Comparison of ENCODE assay signal across 8 cellular contexts in the genomic region with DNA sequence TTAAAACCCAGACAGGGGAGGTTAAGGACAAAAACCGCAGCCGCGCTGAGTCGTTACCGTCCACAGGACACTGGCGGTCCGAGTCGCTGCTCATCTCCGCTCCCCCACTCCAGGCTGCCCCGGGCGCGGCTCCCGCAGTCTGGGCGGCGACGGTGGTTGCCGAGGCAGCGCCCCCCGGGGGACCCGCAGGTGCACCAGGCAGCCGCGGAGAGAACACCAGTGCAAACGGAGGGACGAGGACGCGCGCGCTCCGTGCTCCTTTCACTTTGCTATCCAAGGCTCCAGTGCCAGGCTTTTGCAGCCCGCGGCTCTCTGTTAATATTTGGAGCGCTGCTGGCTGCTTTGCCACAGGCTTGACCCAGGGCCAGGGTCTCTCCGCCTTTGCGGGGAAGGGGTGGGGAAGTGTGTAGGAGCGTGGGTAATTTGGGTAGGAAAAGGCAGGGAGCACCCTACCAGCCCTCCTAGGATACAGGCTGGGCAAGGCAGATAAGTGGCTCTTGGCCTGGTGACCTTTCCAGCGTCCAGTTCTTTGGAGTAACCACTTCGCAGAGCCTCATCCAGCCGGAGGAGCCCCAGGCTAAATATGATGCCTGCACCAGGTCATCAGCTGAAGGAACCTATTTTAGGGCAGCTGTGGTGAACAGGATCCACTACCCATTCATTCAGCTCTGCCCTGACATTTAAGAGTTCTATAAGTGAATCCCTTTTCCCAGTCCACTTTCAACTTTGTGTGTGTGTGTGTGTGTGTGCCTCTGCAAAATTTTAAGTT. TPM values are rescaled to one million over a fixed set of nuclear protein-coding genes. Genes with fewer than 3 reads are reported as not detected.
DNase-seq lines count a peak whose midpoint lies in the region; ATAC-seq and TF ChIP-seq lines count a peak whose summit lies in the region.

A gene with protein sequence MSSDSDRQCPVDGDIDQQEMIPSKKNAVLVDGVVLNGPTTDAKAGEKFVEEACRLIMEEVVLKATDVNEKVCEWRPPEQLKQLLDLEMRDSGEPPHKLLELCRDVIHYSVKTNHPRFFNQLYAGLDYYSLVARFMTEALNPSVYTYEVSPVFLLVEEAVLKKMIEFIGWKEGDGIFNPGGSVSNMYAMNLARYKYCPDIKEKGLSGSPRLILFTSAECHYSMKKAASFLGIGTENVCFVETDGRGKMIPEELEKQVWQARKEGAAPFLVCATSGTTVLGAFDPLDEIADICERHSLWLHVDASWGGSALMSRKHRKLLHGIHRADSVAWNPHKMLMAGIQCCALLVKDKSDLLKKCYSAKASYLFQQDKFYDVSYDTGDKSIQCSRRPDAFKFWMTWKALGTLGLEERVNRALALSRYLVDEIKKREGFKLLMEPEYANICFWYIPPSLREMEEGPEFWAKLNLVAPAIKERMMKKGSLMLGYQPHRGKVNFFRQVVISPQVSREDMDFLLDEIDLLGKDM (minus strand): TSS at position 141 of the 769 bp plus-strand sequence. CDS start 47 bp downstream, at position 94.

- peaks cover 15 to 17% (median 15%) of the 10 kb centered on the region in 4 donors for H3K4me1 Mint-ChIP-seq in CD4-positive, alpha-beta memory T cell
- peaks cover 16% of the 10 kb centered on the region for H3K4me1 Mint-ChIP-seq in activated naive CD4-positive, alpha-beta T cell treated with anti-CD3 and anti-CD28 coated beads for 36 hours (ENCODE audit: low read depth)

- H3K9me3 Mint-ChIP-seq in CD4-positive, alpha-beta memory T cell: peaks cover 0 to 4% (median 0%) of the 10 kb centered on the region in 8 donors
- H3K9me3 Mint-ChIP-seq in activated naive CD4-positive, alpha-beta T cell treated with anti-CD3 and anti-CD28 coated beads for 36 hours: no peaks in the 10 kb centered on the region

- H3K27ac Mint-ChIP-seq in CD4-positive, alpha-beta memory T cell: no peak within 1 kb of the TSS
- H3K27ac Mint-ChIP-seq in activated naive CD4-positive, alpha-beta T cell treated with anti-CD3 and anti-CD28 coated beads for 36 hours: no peak within 1 kb of the TSS

- intact Hi-C loops in CD4-positive, alpha-beta memory T cell (cut with micrococcal nuclease): no loop called here
- intact Hi-C loops in activated naive CD4-positive, alpha-beta T cell treated with anti-CD3 and anti-CD28 coated beads for 36 hours (cut with micrococcal nuclease): loop anchor here (5.0 kb wide), 1 partner anchor 127 kb away; no protein-coding TSS in a partner anchor
- intact Hi-C loops in left cardiac atrium (cut with DNase I): no loop called here
- intact Hi-C loops in psoas muscle (cut with DNase I): loop anchor here in 1 of 2 donors (5.0 kb wide), 1 partner anchor 122 kb away; no protein-coding TSS in a partner anchor

- POLR2A ChIA-PET in CD4-positive, alpha-beta memory T cell (lab: Charles Lee; ENCODE audit: partially characterized antibody): no interaction called here

- H3K9me3 ChIP-seq in CD4-positive, alpha-beta memory T cell (ENCODE audit: control insufficient read depth in 1 of 2, low read length in 2 of 2): no peaks in the 10 kb centered on the region
- no peaks in the 10 kb centered on the region for H3K9me3 ChIP-seq in MG63
- no peaks in the 10 kb centered on the region for H3K9me3 ChIP-seq in psoas muscle

- no peak for TF ChIP-seq CTCF in psoas muscle (IDR thresholded peaks at IDR 0.05)

- WGBS in psoas muscle, 3 donors: 1 to 4% (median 2%) methylated on average over 37 to 38 of the region's 38 CpGs

- H3K4me3 ChIP-seq in CD4-positive, alpha-beta memory T cell (ENCODE audit: low read length in 2 of 2): peak within 1 kb of the TSS in 1 of 2 donors; percentile 27
- H3K4me3 ChIP-seq in MG63: peak within 1 kb of the TSS; percentile 54
- H3K4me3 ChIP-seq in psoas muscle: peak within 1 kb of the TSS; percentile 74

- no peak within 1 kb of the TSS for H3K27ac ChIP-seq in CD4-positive, alpha-beta memory T cell (ENCODE audit: low read depth, low read length)
- H3K27ac ChIP-seq in psoas muscle: peak within 1 kb of the TSS; percentile 79

- H3K36me3 Mint-ChIP-seq in CD4-positive, alpha-beta memory T cell: no peaks in the 10 kb centered on the region
- no peaks in the 10 kb centered on the region for H3K36me3 Mint-ChIP-seq in activated naive CD4-positive, alpha-beta T cell treated with anti-CD3 and anti-CD28 coated beads for 36 hours (ENCODE audit: low read depth)

- H3K4me1 ChIP-seq in CD4-positive, alpha-beta memory T cell (ENCODE audit: insufficient read depth, low read length): peaks cover 13% of the 10 kb centered on the region
- H3K4me1 ChIP-seq in psoas muscle: peaks cover 9% of the 10 kb centered on the region

- peak; percentile 72 to 74 for ATAC-seq in left cardiac atrium
- ATAC-seq in psoas muscle: peak; percentile 76 to 92 (median 90)

- H3K27me3 Mint-ChIP-seq in CD4-positive, alpha-beta memory T cell: peaks cover 15% of the 10 kb centered on the region in 2 donors
- H3K27me3 Mint-ChIP-seq in activated naive CD4-positive, alpha-beta T cell treated with anti-CD3 and anti-CD28 coated beads for 36 hours (ENCODE audit: low read depth): peaks cover 30% of the 10 kb centered on the region

- H3K4me3 Mint-ChIP-seq in CD4-positive, alpha-beta memory T cell: peak within 1 kb of the TSS; percentile 43 to 83 (median 77)
- peak within 1 kb of the TSS; percentile 57 for H3K4me3 Mint-ChIP-seq in activated naive CD4-positive, alpha-beta T cell treated with anti-CD3 and anti-CD28 coated beads for 36 hours

- no peaks in the 10 kb centered on the region for H3K36me3 ChIP-seq in CD4-positive, alpha-beta memory T cell (ENCODE audit: insufficient read depth, low read length)
- no peaks in the 10 kb centered on the region for H3K36me3 ChIP-seq in MG63
- no peaks in the 10 kb centered on the region for H3K36me3 ChIP-seq in psoas muscle (ENCODE audit: insufficient read depth in 1 of 2, low read depth in 1 of 2)

- H3K27me3 ChIP-seq in CD4-positive, alpha-beta memory T cell (ENCODE audit: insufficient read depth, low read length): peaks cover 15% of the 10 kb centered on the region
- H3K27me3 ChIP-seq in MG63 (peaks cover 4% of the 10 kb centered on the region; the same call in 1 of the 2 replicates), psoas muscle (ENCODE audit: insufficient read depth in 3 of 3, low read length in 2 of 3) (no peaks in the 10 kb centered on the region)

- DNase-seq in CD4-positive, alpha-beta memory T cell: no peak
- DNase-seq in MG63 (peak; percentile 38), left cardiac atrium (peak; percentile 28), psoas muscle (peak; percentile 43 to 78), OCI-M1 (lab: John Stamatoyannopoulos, UW) (no peak), SIG-M5 treated with dmso at 0.1 percent for 504 hours (lab: John Stamatoyannopoulos, UW; ENCODE audit: unreplicated experiment) (no peak)
- DNase-seq in activated naive CD4-positive, alpha-beta T cell treated with anti-CD3 and anti-CD28 coated beads for 36 hours: peak; percentile 38
- no peak for DNase-seq in effector CD4-positive, alpha-beta T cell

- CTCF ChIA-PET in CD4-positive, alpha-beta memory T cell (lab: Charles Lee; ENCODE audit: partially characterized antibody): no interaction called here
- CTCF ChIA-PET in activated naive CD4-positive, alpha-beta T cell treated with anti-CD3 and anti-CD28 coated beads for 36 hours (lab: Charles Lee): no interaction called here

RNA-seq across cellular contexts. Expression of the gene that starts here (rescaled TPM):
- total RNA-seq in CD4-positive, alpha-beta memory T cell: not detected
- not detected for polyA plus RNA-seq in CD4-positive, alpha-beta memory T cell
- total RNA-seq in MG63 (2014; rRNA removed; shearing (Covaris generic); ENCODE audit: low replicate concordance): not detected in 2 replicates
- not detected for total RNA-seq in activated naive CD4-positive, alpha-beta T cell treated with anti-CD3 and anti-CD28 coated beads for 36 hours
- total RNA-seq in left cardiac atrium (not detected), psoas muscle (1 to 10 TPM in 3 of 4 donors, under 1 TPM in 1; 0.96 to 5.6 (median 1.5) TPM)
- polyA plus RNA-seq in psoas muscle: 1 to 10 TPM in 2 of 3 donors, under 1 TPM in 1; 0.89 to 4.0 (median 1.5) TPM

Comparison
In these comparisons a context has a peak if more than half of its experiments do, and no peak if none do; other contexts are left out.
1. Peak in DNase-seq and H3K4me3 ChIP-seq in MG63; RNA of the gene not detected or under 1 TPM.
2. Peak in DNase-seq in activated naive CD4-positive, alpha-beta T cell treated with anti-CD3 and anti-CD28 coated beads for 36 hours; RNA of the gene not detected or under 1 TPM.
3. Peak in DNase-seq and ATAC-seq in left cardiac atrium; RNA of the gene not detected or under 1 TPM.
4. DNase-seq: peak in psoas muscle (2 of 2); none in CD4-positive, alpha-beta memory T cell (0 of 5), OCI-M1 (single experiment), SIG-M5 treated with dmso at 0.1 percent for 504 hours (single experiment) and effector CD4-positive, alpha-beta T cell (single experiment).